ENCODE assay signal across 21 cellular contexts in genomic region chr1:1926346-1926811, GRCh38. TPM values are rescaled to one million over a fixed set of nuclear protein-coding genes. Genes with fewer than 3 reads are reported as not detected.
"Had no signal": no experiment of that assay in that cellular context is flagged by ENCODE, and none has a peak within 500 bp of the region (broad histone marks: within the 10 kb centered on the region; RNA-seq: fewer than 3 reads in every experiment).

No MANE protein-coding gene starts in this region.

- H3K4me3 ChIP-seq: breast epithelium, skin epidermis, suprapubic skin had no signal

- H3K9me3 Mint-ChIP-seq: activated naive CD4-positive, alpha-beta T cell treated with anti-CD3 and anti-CD28 coated beads, Interleukin-2, amount 50 U/mL, for 24 hours; dendritic cell treated with granulocyte-macrophage colony-stimulating factor and Interleukin-4, amounts not matched to agents 40 ng/mL and 50 ng/mL, for 4 days; effector memory CD8-positive, alpha-beta T cell; stimulated activated naive CD8-positive, alpha-beta T cell treated with anti-CD3 and anti-CD28 coated beads, Interleukin-15, amount 100 ng/mL, for 72 hours; type B pancreatic cell had no signal

- ATAC-seq: effector memory CD8-positive, alpha-beta T cell; left lobe of liver; stimulated activated naive CD8-positive, alpha-beta T cell treated with anti-CD3 and anti-CD28 coated beads, Interleukin-15, amount 100 ng/mL, for 72 hours had no signal

- H3K4me1 ChIP-seq: breast epithelium had no signal

- H3K36me3 ChIP-seq: breast epithelium, suprapubic skin had no signal

- H3K27me3 ChIP-seq: breast epithelium, suprapubic skin had no signal

- H3K27ac Mint-ChIP-seq: activated naive CD4-positive, alpha-beta T cell treated with anti-CD3 and anti-CD28 coated beads, Interleukin-2, amount 50 U/mL, for 24 hours; dendritic cell treated with granulocyte-macrophage colony-stimulating factor and Interleukin-4, amounts not matched to agents 40 ng/mL and 50 ng/mL, for 4 days; effector memory CD8-positive, alpha-beta T cell; progenitor cell of endocrine pancreas; stimulated activated naive CD8-positive, alpha-beta T cell treated with anti-CD3 and anti-CD28 coated beads, Interleukin-15, amount 100 ng/mL, for 72 hours; type B pancreatic cell had no signal

- H3K36me3 Mint-ChIP-seq: activated naive CD4-positive, alpha-beta T cell treated with anti-CD3 and anti-CD28 coated beads, Interleukin-2, amount 50 U/mL, for 24 hours; type B pancreatic cell had no signal

- H3K27me3 Mint-ChIP-seq: activated naive CD4-positive, alpha-beta T cell treated with anti-CD3 and anti-CD28 coated beads, Interleukin-2, amount 50 U/mL, for 24 hours; effector memory CD8-positive, alpha-beta T cell; progenitor cell of endocrine pancreas; stimulated activated naive CD8-positive, alpha-beta T cell treated with anti-CD3 and anti-CD28 coated beads, Interleukin-15, amount 100 ng/mL, for 72 hours; type B pancreatic cell had no signal

- H3K9me3 ChIP-seq: breast epithelium, suprapubic skin had no signal

- H3K4me1 Mint-ChIP-seq: activated naive CD4-positive, alpha-beta T cell treated with anti-CD3 and anti-CD28 coated beads, Interleukin-2, amount 50 U/mL, for 24 hours; stimulated activated naive CD8-positive, alpha-beta T cell treated with anti-CD3 and anti-CD28 coated beads, Interleukin-15, amount 100 ng/mL, for 72 hours had no signal

- DNase-seq: activated CD4-positive, alpha-beta T cell treated with anti-CD3 and anti-CD28 coated beads, Interleukin-2, amount 50 U/mL, for 1 hour; activated gamma-delta T cell; cerebellar nuclear complex; effector memory CD8-positive, alpha-beta T cell; hippocampal formation; mammary epithelial cell; stimulated activated CD4-positive, alpha-beta T cell treated with anti-CD3 and anti-CD28 coated beads, Interleukin-15, amount 100 ng/mL, for 24 hours; stimulated activated CD4-positive, alpha-beta T cell treated with anti-CD3 and anti-CD28 coated beads, Interleukin-4, amount 100 ng/mL, for 1 hour; stimulated activated naive CD8-positive, alpha-beta T cell treated with anti-CD3 and anti-CD28 coated beads, Interleukin-15, amount 100 ng/mL, for 72 hours; T1000 had no signal

- H3K27ac ChIP-seq: breast epithelium, skin epidermis, suprapubic skin had no signal

- H3K4me3 Mint-ChIP-seq: activated naive CD4-positive, alpha-beta T cell treated with anti-CD3 and anti-CD28 coated beads, Interleukin-2, amount 50 U/mL, for 24 hours; dendritic cell treated with granulocyte-macrophage colony-stimulating factor and Interleukin-4, amounts not matched to agents 40 ng/mL and 50 ng/mL, for 4 days; effector memory CD8-positive, alpha-beta T cell; stimulated activated naive CD8-positive, alpha-beta T cell treated with anti-CD3 and anti-CD28 coated beads, Interleukin-15, amount 100 ng/mL, for 72 hours; type B pancreatic cell had no signal

RNA-seq across cellular contexts. Expression of gene TMEM52, which starts 7.3 kb away (rescaled TPM):
- total RNA-seq: T-helper 1 cell treated with Interleukin-12 subunit alpha and Interleukin-12 subunit beta and Interleukin-4 antibody, amounts not matched to agents 30 ng/mL and 1 ng/mL, for 36 hours had no signal

RNA-seq across cellular contexts. Expression of gene CALML6, which starts 11.3 kb away (rescaled TPM):
- total RNA-seq: omental fat pad; T-helper 1 cell treated with Interleukin-12 subunit alpha and Interleukin-12 subunit beta and Interleukin-4 antibody, amounts not matched to agents 30 ng/mL and 1 ng/mL, for 36 hours had no signal
- polyA plus RNA-seq: neural cell had no signal
